In the genomic region with DNA sequence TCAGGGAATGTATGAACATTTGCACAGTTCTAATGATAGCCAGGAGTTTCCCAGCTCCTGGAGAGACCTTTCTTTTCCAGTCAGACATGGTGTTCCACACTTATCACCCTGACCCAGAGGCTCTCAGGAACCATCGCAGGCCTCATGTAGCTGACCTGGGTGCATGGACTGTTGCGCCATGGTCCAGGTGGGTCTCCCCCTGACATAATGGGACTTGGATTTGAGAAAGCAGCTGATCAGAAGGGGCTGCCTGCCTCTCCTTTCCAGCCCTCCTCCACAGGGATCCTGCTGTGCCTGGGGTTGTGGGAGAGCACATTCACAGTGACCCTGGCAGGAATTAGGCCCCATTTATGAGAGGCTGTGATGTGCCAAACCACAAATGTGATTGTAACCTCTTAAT, we compare ENCODE assay signal across 22 cellular contexts.
"Had no signal": no experiment of that assay in that cellular context is flagged by ENCODE, and none has a peak within 500 bp of the region (broad histone marks: within the 10 kb centered on the region; RNA-seq: fewer than 3 reads in every experiment).

No MANE protein-coding gene starts in this region.

- H3K27ac ChIP-seq: KMS-11, RWPE1 had no signal

- H3K9ac ChIP-seq: KMS-11, SK-N-SH had no signal

- DNase-seq: Kasumi-1; MM.1S; NCI-H1092 treated with DMSO at 0.1 percent for 48 hours; NCI-H1436; NCI-H187; NCI-H2029; NCI-H2081 treated with DMSO at 0.1 percent for 48 hours; NCI-H2171; NCI-H226; NCI-H446; NCI-H510A; NCI-H524 treated with DMSO at 0.1 percent for 48 hours; NCI-H69; NCI-H774; NK-92 treated with Interleukin-12 subunit alpha and Interleukin-12 subunit beta, amount 100 ng/mL, for 24 hours; PC-3; SHP77; SK-N-SH had no signal

- H3K4me2 ChIP-seq: KMS-11, SK-N-SH had no signal

- ATAC-seq: K562, Panc1, PC-3 had no signal

- H3K4me3 ChIP-seq: K562 had no signal

- FAIRE-seq: K562 had no signal

- H3K9me3 ChIP-seq: SK-N-SH had no signal
